19 cellular contexts compared by ENCODE assay signal in genomic region chr2:231221761-231222160, GRCh38. TPM values are rescaled to one million over a fixed set of nuclear protein-coding genes. Genes with fewer than 3 reads are reported as not detected.
DNase-seq lines count a peak whose midpoint lies in the region; ATAC-seq and TF ChIP-seq lines count a peak whose summit lies in the region.
"Had no signal": no experiment of that assay in that cellular context is flagged by ENCODE, and none has a peak within 500 bp of the region (broad histone marks: within the 10 kb centered on the region; RNA-seq: fewer than 3 reads in every experiment).

No MANE protein-coding gene starts in this region.

- H2AK5ac ChIP-seq in IMR-90 (ENCODE audit: low read depth, low read length) = peak overlapping the region; percentile 96

- H2BK20ac ChIP-seq in IMR-90 (ENCODE audit: low read depth, low read length) = peak overlapping the region; percentile 99

- no TSS peak for BruUV-seq in IMR-90 (replicated peaks; lab: Mats Ljungman, UMichigan)

- in situ Hi-C loops in IMR-90 (cut with MboI; ENCODE audit: low sequenced_read_pairs) = no loop called here

- H4K5ac ChIP-seq in IMR-90 (ENCODE audit: low read depth, low read length) = peak overlapping the region; percentile 97

- peak overlapping the region; percentile 97 for H3K14ac ChIP-seq in IMR-90 (replicated peaks; ENCODE audit: low read depth, low read length)

- peak overlapping the region; percentile 99 for H3K18ac ChIP-seq in IMR-90 (ENCODE audit: low read depth, low read length)

- ATAC-seq in IMR-90 (ENCODE audit: low read depth) = peak; percentile 15
- ATAC-seq in mucosa of descending colon = no peak

- peaks cover 23% of the 10 kb centered on the region for H3K36me3 Mint-ChIP-seq in type B pancreatic cell

- peak overlapping the region; percentile 99 for H3K27ac ChIP-seq in IMR-90 (ENCODE audit: insufficient read depth, low read length)
- peak overlapping the region; percentile 6 for H3K27ac ChIP-seq in colonic mucosa
- peak overlapping the region; percentile 91 for H3K27ac ChIP-seq in muscle layer of duodenum (ENCODE audit: low read length)
- peak overlapping the region in 2 of 8 donors; percentile 9 to 38 for H3K27ac ChIP-seq in spleen
- H3K27ac ChIP-seq: right atrium auricular region had no signal

- peak overlapping the region; percentile 65 for H3K9ac ChIP-seq in IMR-90 (ENCODE audit: low read depth, low read length)
- H3K9ac ChIP-seq in colonic mucosa (ENCODE audit: low read depth in 2 of 2, low read length in 2 of 2) = no peak overlapping the region

- peak overlapping the region; percentile 95 for H3K56ac ChIP-seq in IMR-90 (ENCODE audit: extremely low read depth, insufficient read depth, low read length)

- no peaks in the 10 kb centered on the region for H4K20me1 ChIP-seq in IMR-90 (ENCODE audit: insufficient read depth, low read length)

- intact Hi-C loops in IMR-90 (cut with micrococcal nuclease) = loop anchor here (2.0 kb wide), 3 partner anchors 23 to 117 kb away; partner anchors contain the start of gene ARMC9
- intact Hi-C loops in colonic mucosa (cut with DNase I) = loop anchor here (10.0 kb wide), 1 partner anchor 117 kb away; no protein-coding TSS in a partner anchor
- intact Hi-C loops in mucosa of descending colon (cut with DNase I, micrococcal nuclease) = loop anchor here in 1 of 2 donors (10.0 kb wide), 2 partner anchors 53 to 193 kb away; no protein-coding TSS in a partner anchor
- intact Hi-C loops in spleen (cut with DNase I; ENCODE audit: low total_unique reads) = no loop called here

- peak overlapping the region; percentile 75 for H3K27ac Mint-ChIP-seq in type B pancreatic cell
- H3K27ac Mint-ChIP-seq: activated T-cell treated with anti-CD3 and anti-CD28 coated beads, Interleukin-2, amount 50 U/mL, for 24 hours; IgD-negative memory B cell; stimulated activated naive CD8-positive, alpha-beta T cell treated with anti-CD3 and anti-CD28 coated beads, Interleukin-15, Interleukin-2, amounts not matched to agents 100 ng/mL and 50 ng/mL, for 24 hours had no signal

- peak overlapping the region; percentile 90 for H2AK9ac ChIP-seq in IMR-90 (replicated peaks; ENCODE audit: low read depth, low read length, poor library complexity)

- peak overlapping the region; percentile 99 for H2BK5ac ChIP-seq in IMR-90 (ENCODE audit: low read depth, low read length, poor library complexity, severe bottlenecking)

- H3K4me3 ChIP-seq in IMR-90 (ENCODE audit: insufficient read depth, low read depth, low read length) (no peak overlapping the region), colonic mucosa (no peak overlapping the region), muscle layer of duodenum (ENCODE audit: low read depth in 1 of 2, low read length in 2 of 2) (no peak overlapping the region), mucosa of descending colon (no peak overlapping the region), spleen (no peak overlapping the region)
- H3K4me3 ChIP-seq: dorsolateral prefrontal cortex, right atrium auricular region had no signal

- H3K27me3 ChIP-seq in IMR-90 (ENCODE audit: control insufficient read depth, insufficient read depth, low read length) (no peaks in the 10 kb centered on the region), colonic mucosa (no peaks in the 10 kb centered on the region), muscle layer of duodenum (ENCODE audit: low read depth, low read length) (no peaks in the 10 kb centered on the region), spleen (replicated peaks in 1 of 7) (no peaks in the 10 kb centered on the region)
- H3K27me3 ChIP-seq: dorsolateral prefrontal cortex, right atrium auricular region had no signal

- peaks cover 15% of the 10 kb centered on the region for H3K4me1 ChIP-seq in IMR-90 (ENCODE audit: control insufficient read depth, insufficient read depth, low read length)
- H3K4me1 ChIP-seq in colonic mucosa = peaks cover 4% of the 10 kb centered on the region
- H3K4me1 ChIP-seq in muscle layer of duodenum (ENCODE audit: control insufficient read depth in 1 of 2, insufficient read depth in 2 of 2, low read length in 2 of 2) = peaks cover 0 to 6% of the 10 kb centered on the region in 2 donors
- H3K4me1 ChIP-seq in mucosa of descending colon (ENCODE audit: low read depth) = peaks cover 8% of the 10 kb centered on the region
- H3K4me1 ChIP-seq in spleen = no peaks in the 10 kb centered on the region
- H3K4me1 ChIP-seq: right atrium auricular region had no signal

- peaks cover 9% of the 10 kb centered on the region for H3K9me1 ChIP-seq in IMR-90 (ENCODE audit: insufficient read depth, low read length)

- H2AFZ ChIP-seq in IMR-90 (replicated peaks; ENCODE audit: low read length, poor library complexity) = peak overlapping the region; percentile 70

- H3K27me3 Mint-ChIP-seq in type B pancreatic cell = no peaks in the 10 kb centered on the region
- H3K27me3 Mint-ChIP-seq: activated T-cell treated with anti-CD3 and anti-CD28 coated beads, Interleukin-2, amount 50 U/mL, for 24 hours; IgD-negative memory B cell; stimulated activated naive CD8-positive, alpha-beta T cell treated with anti-CD3 and anti-CD28 coated beads, Interleukin-15, Interleukin-2, amounts not matched to agents 100 ng/mL and 50 ng/mL, for 24 hours had no signal

- peak overlapping the region; percentile 99 for H4K91ac ChIP-seq in IMR-90 (ENCODE audit: insufficient read depth, low read depth, low read length)

- POLR2A ChIA-PET in IMR-90 (lab: Charles Lee; ENCODE audit: unreplicated experiment) = interaction anchor here (1.1 kb wide), 1 partner anchor 22 kb away, joined by 7 read pairs; no protein-coding TSS in a partner anchor

- WGBS in IMR-90 (ENCODE audit: extremely low coverage in 2 of 2, insufficient read length in 1 of 2), 2 experiments = 100% methylated on average over 1 of the region's 3 CpGs; no CpG with 5 or more reads in 1 of the 2 experiments
- 83 to 95% (median 94%) methylated on average over 3 of the region's 3 CpGs for WGBS in spleen, 5 donors

- DNase-seq in IMR-90 (no peak), colonic mucosa (no peak), type B pancreatic cell (ENCODE audit: extremely low spot score, unreplicated experiment) (no peak), mucosa of descending colon (no peak), NCI-H1930 (lab: John Stamatoyannopoulos, UW) (no peak), spleen (no peak)
- no peak for DNase-seq in activated CD4-positive, alpha-beta T cell treated with anti-CD3 and anti-CD28 coated beads for 48 hours
- DNase-seq: activated CD4-positive, alpha-beta T cell treated with anti-CD3 and anti-CD28 coated beads, Interleukin-2, amount 50 U/mL, for 48 hours; activated naive CD4-positive, alpha-beta T cell treated with anti-CD3 and anti-CD28 coated beads, Interleukin-2, amount 50 U/mL, for 16 hours; activated T-cell treated with anti-CD3 and anti-CD28 coated beads, Interleukin-2, amount 50 U/mL, for 24 hours; dorsolateral prefrontal cortex; head of caudate nucleus; NCI-H2029; NCI-H510A treated with DMSO at 0.1 percent for 48 hours; Right ventricle myocardium superior had no signal

- no peak overlapping the region for H3K4me3 Mint-ChIP-seq in type B pancreatic cell
- H3K4me3 Mint-ChIP-seq: activated T-cell treated with anti-CD3 and anti-CD28 coated beads, Interleukin-2, amount 50 U/mL, for 24 hours; IgD-negative memory B cell; stimulated activated naive CD8-positive, alpha-beta T cell treated with anti-CD3 and anti-CD28 coated beads, Interleukin-15, Interleukin-2, amounts not matched to agents 100 ng/mL and 50 ng/mL, for 24 hours had no signal

- peak overlapping the region; percentile 98 for H3K4ac ChIP-seq in IMR-90 (ENCODE audit: low read depth, low read length)

- no peak for TF ChIP-seq RAD21 in IMR-90 (IDR thresholded peaks at IDR 0.05; ENCODE audit: low read length)

- H3K79me1 ChIP-seq in IMR-90 (ENCODE audit: low read depth in 1 of 2, low read length in 2 of 2) = peaks cover 0 to 12% of the 10 kb centered on the region in 2 experiments; a peak in 2 of 4 replicates

- H3K36me3 ChIP-seq in IMR-90 (ENCODE audit: control insufficient read depth, insufficient read depth, low read length) (peaks cover 24% of the 10 kb centered on the region), colonic mucosa (no peaks in the 10 kb centered on the region), muscle layer of duodenum (ENCODE audit: control insufficient read depth in 1 of 2, insufficient read depth in 2 of 2, low read length in 2 of 2) (peaks cover 0 to 21% of the 10 kb centered on the region in 2 donors), mucosa of descending colon (ENCODE audit: low read depth) (no peaks in the 10 kb centered on the region), spleen (no peaks in the 10 kb centered on the region)
- H3K36me3 ChIP-seq: right atrium auricular region had no signal

- peak overlapping the region; percentile 70 to 98; a peak in 3 of 4 replicates for H4K8ac ChIP-seq in IMR-90 (ENCODE audit: low read depth in 2 of 2, low read length in 2 of 2)

- no peak overlapping the region for H3K4me2 ChIP-seq in IMR-90 (ENCODE audit: low read depth, low read length)

- peak overlapping the region; percentile 92 for H3K23ac ChIP-seq in IMR-90 (ENCODE audit: low read depth, low read length)

- peak overlapping the region; percentile 99 for H2BK120ac ChIP-seq in IMR-90 (ENCODE audit: low read depth, low read length)

- no peaks in the 10 kb centered on the region for H3K9me3 Mint-ChIP-seq in type B pancreatic cell
- H3K9me3 Mint-ChIP-seq: activated T-cell treated with anti-CD3 and anti-CD28 coated beads, Interleukin-2, amount 50 U/mL, for 24 hours; IgD-negative memory B cell; stimulated activated naive CD8-positive, alpha-beta T cell treated with anti-CD3 and anti-CD28 coated beads, Interleukin-15, Interleukin-2, amounts not matched to agents 100 ng/mL and 50 ng/mL, for 24 hours had no signal

- dilution Hi-C loops in IMR-90 (cut with HindIII; ENCODE audit: low sequenced_read_pairs, unreplicated experiment) = no loop called here

- TF ChIP-seq CTCF in IMR-90 (conservative IDR thresholded peaks at IDR 0.05; ENCODE audit: low read depth, low read length) = no peak
- TF ChIP-seq CTCF in colonic mucosa (IDR thresholded peaks at IDR 0.05) = no peak
- no peak for TF ChIP-seq CTCF in type B pancreatic cell (conservative IDR thresholded peaks at IDR 0.05)
- TF ChIP-seq CTCF in mucosa of descending colon (IDR thresholded peaks at IDR 0.05) = no peak
- TF ChIP-seq CTCF in spleen (IDR thresholded peaks at IDR 0.05 in 8 of 11, conservative IDR thresholded peaks at IDR 0.05 in 3 of 11) = no peak

- no peak for TF ChIP-seq POLR2A in IMR-90 (IDR thresholded peaks at IDR 0.05; ENCODE audit: low read depth, low read length)
- no peak for TF ChIP-seq POLR2A in spleen (IDR thresholded peaks at IDR 0.05)

- H2BK15ac ChIP-seq in IMR-90 (ENCODE audit: low read depth, low read length) = peak overlapping the region; percentile 90; the same call in 2 of the 3 replicates

- CTCF ChIA-PET in IMR-90 (lab: Yijun Ruan, JAX) = interaction anchor here (0.6 to 1.0 kb wide), 2 partner anchors 75 to 117 kb away, joined by 3 read pairs; no protein-coding TSS in a partner anchor

- peaks cover 4% of the 10 kb centered on the region for H3K4me1 Mint-ChIP-seq in type B pancreatic cell (ENCODE audit: unreplicated experiment)
- H3K4me1 Mint-ChIP-seq: IgD-negative memory B cell had no signal

- H3K9me3 ChIP-seq in IMR-90 (ENCODE audit: control insufficient read depth, insufficient read depth, low read length) (peaks cover 2% of the 10 kb centered on the region; the same call in 1 of the 2 replicates), colonic mucosa (no peaks in the 10 kb centered on the region), muscle layer of duodenum (ENCODE audit: control insufficient read depth in 1 of 2, low read length in 2 of 2) (no peaks in the 10 kb centered on the region), mucosa of descending colon (no peaks in the 10 kb centered on the region), spleen (no peaks in the 10 kb centered on the region)
- H3K9me3 ChIP-seq: right atrium auricular region had no signal

RNA-seq across cellular contexts. Expression of gene ARMC9, which starts 23.3 kb away (rescaled TPM):
- 39.4 and 46.6 TPM in 2 replicates for total RNA-seq in IMR-90 (2012; rRNA removed)
- 33.6 and 36.0 TPM in 2 replicates for polyA plus RNA-seq in IMR-90 (2012; rRNA removed)
- 29.9 and 42.2 TPM in 2 replicates for polyA plus RNA-seq in IMR-90 (2012; cell fraction: cytosol; rRNA removed)
- polyA plus RNA-seq in IMR-90 (2012; cell fraction: nucleus; rRNA removed; ENCODE audit: low replicate concordance) = 46.6 and 56.9 TPM in 2 replicates
- 10 to 100 TPM in 1 of 2 donors, 1 to 10 TPM in 1; 9.8 to 17.2 TPM for total RNA-seq in colonic mucosa
- total RNA-seq in type B pancreatic cell (ENCODE audit: low replicate concordance) = 22.0 and 35.2 TPM in 2 replicates
- 10 to 100 TPM; 10.9 to 32.2 (median 11.9) TPM for total RNA-seq in mucosa of descending colon
- total RNA-seq in spleen = 1 to 10 TPM; 2.9 to 8.9 (median 4.9) TPM
- polyA plus RNA-seq in spleen = 1 to 10 TPM in 2 of 3 donors, under 1 TPM in 1; 0.83 to 2.5 (median 2.2) TPM
